7 cellular contexts compared by ENCODE assay signal in genomic region chr3:158802399-158803023, GRCh38. TPM values are rescaled to one million over a fixed set of nuclear protein-coding genes. Genes with fewer than 3 reads are reported as not detected.
A peak's percentile ranks its signal among the peaks of the same experiment; 100 is the strongest.
DNase-seq lines count a peak whose midpoint lies in the region; ATAC-seq and TF ChIP-seq lines count a peak whose summit lies in the region.

No MANE protein-coding gene starts in this region.

- WGBS in ovary, 3 donors: 15 to 21% (median 20%) methylated on average over 23 of the region's 23 CpGs

- peaks cover 9% of the 10 kb centered on the region for H3K4me1 ChIP-seq in foreskin keratinocyte
- H3K4me1 ChIP-seq in ovary (ENCODE audit: insufficient read depth): peaks cover 2% of the 10 kb centered on the region

- peak; percentile 33 for DNase-seq in HT-29 (ENCODE audit: low spot score)
- no peak for DNase-seq in foreskin keratinocyte
- DNase-seq in ovary: no peak
- DNase-seq in cerebellum (ENCODE audit: low spot score): no peak

- H3K27ac ChIP-seq in foreskin keratinocyte: peak overlapping the region; percentile 69
- H3K27ac ChIP-seq in ovary: peak overlapping the region in 1 of 2 donors; percentile 83

- no peak for TF ChIP-seq POLR2A in ovary (IDR thresholded peaks at IDR 0.05)

- H3K4me3 ChIP-seq in WI38 (ENCODE audit: low read depth, low read length) (peak overlapping the region; percentile 84), ovary (peak overlapping the region; percentile 49)

- TF ChIP-seq CTCF in GM12873 (IDR thresholded peaks at IDR 0.05; ENCODE audit: insufficient read depth, low read depth, low read length, missing control alignments): peak; percentile 27
- no peak for TF ChIP-seq CTCF in WI38 (IDR thresholded peaks at IDR 0.05; ENCODE audit: low read depth, low read length)
- TF ChIP-seq CTCF in foreskin keratinocyte (conservative IDR thresholded peaks at IDR 0.05): no peak
- no peak for TF ChIP-seq CTCF in ovary (IDR thresholded peaks at IDR 0.05)

- ATAC-seq in GM21447 (IDR thresholded peaks at IDR 0.05; ENCODE audit: unreplicated experiment): peak; percentile 31
- peak; percentile 23 for ATAC-seq in foreskin keratinocyte

- TF ChIP-seq EP300 in ovary (IDR thresholded peaks at IDR 0.05): no peak

- H3K27me3 ChIP-seq in foreskin keratinocyte: no peaks in the 10 kb centered on the region
- no peaks in the 10 kb centered on the region for H3K27me3 ChIP-seq in ovary

- intact Hi-C loops in ovary (cut with DNase I): loop anchor here in 1 of 4 donors (10.0 kb wide), 1 partner anchor 148 kb away; no protein-coding TSS in a partner anchor

- no peaks in the 10 kb centered on the region for H3K9me3 ChIP-seq in ovary

- H3K36me3 ChIP-seq in ovary: no peaks in the 10 kb centered on the region

RNA-seq across cellular contexts. Expression of gene MFSD1, which starts 0.7 kb away (rescaled TPM):
- 25.1 and 34.1 TPM in 2 replicates for total RNA-seq in HT-29 (2014; rRNA removed; shearing (Covaris generic))
- 31.9 and 33.0 TPM in 2 replicates for total RNA-seq in foreskin keratinocyte
- polyA plus RNA-seq in foreskin keratinocyte: 15.8 and 20.2 TPM in 2 replicates
- 10 to 100 TPM; 27.7 to 63.8 (median 43.0) TPM for total RNA-seq in ovary
- 10 to 100 TPM; 27.1 to 47.2 TPM for polyA plus RNA-seq in ovary
- 51.4 TPM for total RNA-seq in cerebellum
